Comparison of ENCODE assay signal across 8 cellular contexts in the genomic region with DNA sequence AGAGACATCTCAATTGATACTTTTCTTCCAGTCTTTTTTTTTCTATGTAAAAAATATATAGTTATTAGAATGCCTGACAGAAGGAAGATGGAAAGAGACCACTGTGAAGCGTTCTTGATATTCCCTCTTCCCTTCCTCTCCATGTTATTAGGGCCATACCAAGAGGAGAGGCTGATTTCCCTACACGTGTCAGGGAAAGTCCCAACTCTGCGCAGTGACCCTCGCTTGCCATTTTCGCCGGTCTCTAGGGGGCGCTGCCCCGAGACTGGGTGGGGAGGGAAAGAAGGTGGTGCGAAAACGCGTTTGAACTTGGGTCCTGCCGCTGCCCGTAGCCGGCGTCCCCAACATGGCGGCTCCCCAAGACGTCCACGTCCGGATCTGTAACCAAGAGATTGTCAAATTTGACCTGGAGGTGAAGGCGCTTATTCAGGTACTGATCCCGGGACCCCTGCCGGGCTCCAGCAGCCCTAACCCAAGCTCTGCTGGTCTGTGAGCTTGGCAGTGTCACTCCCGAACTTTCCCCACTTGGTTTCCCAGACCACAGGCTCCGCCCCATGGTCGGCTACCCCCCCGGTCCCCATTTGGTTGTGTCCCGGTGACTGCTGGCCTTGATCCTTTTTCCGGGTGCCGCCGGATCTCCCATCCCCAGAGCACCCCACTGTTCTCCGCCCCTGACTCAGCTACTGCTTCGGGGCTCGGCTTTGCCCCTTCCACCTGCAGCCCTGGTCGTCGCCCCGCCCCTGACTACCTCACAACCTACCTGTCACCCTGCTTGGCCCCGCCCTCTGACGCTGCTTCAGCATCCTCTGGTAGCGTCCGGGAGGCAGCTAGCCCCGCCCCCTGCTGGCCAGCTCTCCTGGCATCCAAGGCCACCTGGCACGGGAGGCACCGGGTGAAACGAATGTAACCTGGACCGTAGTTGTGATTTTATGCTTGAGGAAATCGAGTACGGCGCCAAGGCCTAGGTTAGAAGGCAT. TPM values are rescaled to one million over a fixed set of nuclear protein-coding genes. Genes with fewer than 3 reads are reported as not detected.
DNase-seq lines count a peak whose midpoint lies in the region; ATAC-seq, FAIRE-seq and TF ChIP-seq lines count a peak whose summit lies in the region.

A gene with protein sequence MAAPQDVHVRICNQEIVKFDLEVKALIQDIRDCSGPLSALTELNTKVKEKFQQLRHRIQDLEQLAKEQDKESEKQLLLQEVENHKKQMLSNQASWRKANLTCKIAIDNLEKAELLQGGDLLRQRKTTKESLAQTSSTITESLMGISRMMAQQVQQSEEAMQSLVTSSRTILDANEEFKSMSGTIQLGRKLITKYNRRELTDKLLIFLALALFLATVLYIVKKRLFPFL (plus strand): TSS at position 332 of the 977 bp plus-strand sequence. CDS start 15 bp downstream, at position 347.

- peak; percentile 98 for FAIRE-seq in GM19239 (lab: Jason Lieb, UNC)

- peak within 1 kb of the TSS; percentile 99 for H3K4me3 Mint-ChIP-seq in activated CD4-positive, alpha-beta T cell treated with anti-CD3 and anti-CD28 coated beads for 36 hours

- CTCF ChIA-PET in BJ (lab: Yijun Ruan, JAX), result interaction anchor here (0.6 to 2.9 kb wide), 13 partner anchors 9 to 437 kb away, joined by 3 to 16 read pairs (median 4); no protein-coding TSS in a partner anchor
- CTCF ChIA-PET in activated CD4-positive, alpha-beta T cell treated with anti-CD3 and anti-CD28 coated beads for 36 hours (lab: Charles Lee), result interaction anchor here (0.6 to 2.5 kb wide), 15 partner anchors 9 to 472 kb away, joined by 3 to 16 read pairs (median 4); partner anchors contain the start of gene ATP6V0E1

- TF ChIP-seq CTCF in BJ (IDR thresholded peaks at IDR 0.05; ENCODE audit: insufficient read depth, low read depth, low read length) (peak; percentile 99), choroid plexus epithelial cell (conservative IDR thresholded peaks at IDR 0.05; ENCODE audit: low read depth, low read length) (peak; percentile 99), kidney epithelial cell (IDR thresholded peaks at IDR 0.05; ENCODE audit: insufficient read depth, low read length, poor library complexity, severe bottlenecking) (peak; percentile 99)

- peak within 1 kb of the TSS; percentile 99 for H3K27ac Mint-ChIP-seq in activated CD4-positive, alpha-beta T cell treated with anti-CD3 and anti-CD28 coated beads for 36 hours

- ATAC-seq in HG03457 (IDR thresholded peaks at IDR 0.05; ENCODE audit: unreplicated experiment), result peak; percentile 85
- ATAC-seq in activated CD4-positive, alpha-beta T cell treated with anti-CD3 and anti-CD28 coated beads for 36 hours, result peak; percentile 94

- intact Hi-C loops in activated CD4-positive, alpha-beta T cell treated with anti-CD3 and anti-CD28 coated beads for 36 hours (cut with DNase I, micrococcal nuclease), result loop anchor here (1.0 to 10.0 kb wide), 14 partner anchors 80 to 1140 kb away; partner anchors contain the start of genes BOD1 (in 1 of the 2), CPEB4 (in 1 of the 2), CREBRF (in 1 of the 2) and FBXW11 (in 1 of the 2)

- peaks cover 7% of the 10 kb centered on the region for H3K36me3 ChIP-seq in BJ (ENCODE audit: control insufficient read depth, insufficient read depth, low read length)
- H3K36me3 ChIP-seq in kidney epithelial cell (ENCODE audit: control insufficient read depth, insufficient read depth, low read length), result no peaks in the 10 kb centered on the region

- POLR2A ChIA-PET in BJ (lab: Charles Lee), result no interaction called here
- POLR2A ChIA-PET in activated CD4-positive, alpha-beta T cell treated with anti-CD3 and anti-CD28 coated beads for 36 hours (lab: Charles Lee), result interaction anchor here (0.6 to 2.0 kb wide), 5 partner anchors 87 to 367 kb away, joined by 3 to 12 read pairs (median 4); partner anchors contain the start of gene ATP6V0E1

- DNase-seq in BJ (ENCODE audit: low read depth) (peak; percentile 54), GM19239 (ENCODE audit: insufficient read length, low spot score) (peak; percentile 84), NCI-H524 (lab: John Stamatoyannopoulos, UW) (peak; percentile 88 to 89), choroid plexus epithelial cell (ENCODE audit: low read depth) (peak; percentile 96), kidney epithelial cell (ENCODE audit: low read depth) (peak; percentile 74)
- peak; percentile 98 for DNase-seq in activated CD4-positive, alpha-beta T cell treated with anti-CD3 and anti-CD28 coated beads for 36 hours
- peak; percentile 94 to 96 for DNase-seq in stimulated activated CD4-positive, alpha-beta T cell treated with anti-CD3 and anti-CD28 coated beads, Interleukin-15, amount 100 ng/mL, for 48 hours (ENCODE audit: low read depth in 2 of 2)

- H3K27me3 ChIP-seq in BJ (ENCODE audit: control insufficient read depth, insufficient read depth, low read length) (no peaks in the 10 kb centered on the region), kidney epithelial cell (ENCODE audit: control insufficient read depth, insufficient read depth, low read length) (no peaks in the 10 kb centered on the region)

- H3K36me3 Mint-ChIP-seq in activated CD4-positive, alpha-beta T cell treated with anti-CD3 and anti-CD28 coated beads for 36 hours (ENCODE audit: low read depth), result peaks cover 21% of the 10 kb centered on the region

- H3K4me1 Mint-ChIP-seq in activated CD4-positive, alpha-beta T cell treated with anti-CD3 and anti-CD28 coated beads for 36 hours, result peaks cover 10% of the 10 kb centered on the region

- no peaks in the 10 kb centered on the region for H3K27me3 Mint-ChIP-seq in activated CD4-positive, alpha-beta T cell treated with anti-CD3 and anti-CD28 coated beads for 36 hours

- H3K4me3 ChIP-seq in BJ (ENCODE audit: low read depth, low read length) (peak within 1 kb of the TSS; percentile 82), choroid plexus epithelial cell (ENCODE audit: low read depth, low read length) (peak within 1 kb of the TSS; percentile 79), kidney epithelial cell (ENCODE audit: low read depth, low read length) (peak within 1 kb of the TSS; percentile 88)

- H3K9me3 Mint-ChIP-seq in activated CD4-positive, alpha-beta T cell treated with anti-CD3 and anti-CD28 coated beads for 36 hours (ENCODE audit: low read depth), result peaks cover 2% of the 10 kb centered on the region

RNA-seq across cellular contexts. Expression of the gene that starts here (rescaled TPM):
- 16.8 and 17.7 TPM in 2 replicates for polyA plus RNA-seq in BJ (2011; rRNA removed)
- 4.6 and 9.3 TPM in 2 replicates for polyA minus RNA-seq in BJ (2011; rRNA and poly(A)+ RNA removed)
- 10 to 100 TPM; 24.2 to 26.8 TPM for total RNA-seq in activated CD4-positive, alpha-beta T cell treated with anti-CD3 and anti-CD28 coated beads for 36 hours
- total RNA-seq in kidney epithelial cell, result 14.4 and 17.8 TPM in 2 replicates

Comparison
In these comparisons a context has a peak if more than half of its experiments do, and no peak if none do; other contexts are left out.
1. Peak in every context shown above with its lines: DNase-seq, ATAC-seq and H3K4me3 ChIP-seq.